ENCODE assay signal across 23 cellular contexts in the genomic region with DNA sequence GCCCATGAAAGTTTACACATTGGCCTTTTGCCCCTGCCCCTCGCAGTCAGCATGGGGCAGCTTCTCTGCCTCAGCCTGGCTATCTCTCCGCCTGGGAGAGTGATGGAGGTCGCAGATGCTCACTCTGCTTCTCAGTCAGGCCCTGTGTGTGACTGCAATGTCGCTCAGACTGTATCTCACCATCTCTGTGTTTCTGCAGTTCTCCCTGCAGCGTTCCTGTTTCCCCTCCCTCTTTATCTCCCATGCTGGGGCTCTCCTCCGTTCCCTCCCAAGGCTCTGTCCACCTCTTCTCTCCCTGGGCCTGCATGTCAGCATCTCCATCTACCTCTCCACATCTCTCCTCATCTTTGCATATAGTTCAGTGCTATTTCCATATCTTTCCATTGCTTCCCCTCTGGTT. TPM values are rescaled to one million over a fixed set of nuclear protein-coding genes. Genes with fewer than 3 reads are reported as not detected.
DNase-seq lines count a peak whose midpoint lies in the region; ATAC-seq, FAIRE-seq and TF ChIP-seq lines count a peak whose summit lies in the region.
"Had no signal": no experiment of that assay in that cellular context is flagged by ENCODE, and none has a peak within 500 bp of the region (broad histone marks: within the 10 kb centered on the region; RNA-seq: fewer than 3 reads in every experiment).

No MANE protein-coding gene starts in this region.

- no peaks in the 10 kb centered on the region for H3K27me3 ChIP-seq in BLaER1
- peaks cover 11 to 49% of the 10 kb centered on the region in 2 experiments for H3K27me3 ChIP-seq in K562 (ENCODE audit: control insufficient read depth in 2 of 2, insufficient read depth in 2 of 2, low read length in 2 of 2)
- no peaks in the 10 kb centered on the region for H3K27me3 ChIP-seq in sigmoid colon
- no peaks in the 10 kb centered on the region for H3K27me3 ChIP-seq in Karpas-422 (ENCODE audit: low read length)
- H3K27me3 ChIP-seq: BE2C had no signal

- H3K9me3 Mint-ChIP-seq in glutamatergic neuron (ENCODE audit: unreplicated experiment), result peaks cover 7% of the 10 kb centered on the region
- H3K9me3 Mint-ChIP-seq: CD8-positive, alpha-beta T cell had no signal

- no peaks in the 10 kb centered on the region for H3K36me3 Mint-ChIP-seq in glutamatergic neuron (ENCODE audit: unreplicated experiment)
- H3K36me3 Mint-ChIP-seq: CD8-positive, alpha-beta T cell had no signal

- intact Hi-C loops in K562 (cut with micrococcal nuclease), result no loop called here
- intact Hi-C loops in sigmoid colon (cut with DNase I), result no loop called here

- WGBS in K562 (ENCODE audit: insufficient coverage, low coverage, missing lambda C conversion rate), result 2% methylated on average over 6 of the region's 6 CpGs
- 92 to 93% methylated on average over 6 of the region's 6 CpGs for WGBS in sigmoid colon, 2 donors

- no peak for TF ChIP-seq EP300 in K562 (IDR thresholded peaks at IDR 0.05; ENCODE audit: low read length)
- TF ChIP-seq EP300 in sigmoid colon (IDR thresholded peaks at IDR 0.05), result no peak

- no TSS peak for BruUV-seq in K562 (replicated peaks; lab: Mats Ljungman, UMichigan)

- no peak for ATAC-seq in K562
- ATAC-seq: A549; CD8-positive, alpha-beta T cell had no signal

- H2AFZ ChIP-seq in K562 (ENCODE audit: low read depth, low read length), result no peak overlapping the region
- H2AFZ ChIP-seq in Karpas-422 (ENCODE audit: low read length), result no peak overlapping the region

- H3K9ac ChIP-seq in BLaER1 (no peak overlapping the region), K562 (ENCODE audit: insufficient read depth in 1 of 2, low read depth in 2 of 2, low read length in 2 of 2) (peak overlapping the region in 1 of 2 experiments; percentile 57; a peak in 1 of 4 replicates), Karpas-422 (ENCODE audit: low read length) (no peak overlapping the region)

- H4K20me1 ChIP-seq in BLaER1, result no peaks in the 10 kb centered on the region
- peaks cover 5% of the 10 kb centered on the region for H4K20me1 ChIP-seq in K562 (replicated peaks; ENCODE audit: control insufficient read depth, insufficient read depth, low read length)
- H4K20me1 ChIP-seq in Karpas-422 (ENCODE audit: insufficient read depth, low read depth, low read length), result 0 out of 2 replicates have a peak, but pooled peaks cover 5% of the 10 kb centered on the region

- in situ Hi-C loops in K562 (cut with MboI), result no loop called here

- H3K27ac ChIP-seq in BLaER1 (peak overlapping the region; percentile 22; the same call in 1 of the 2 replicates), K562 (ENCODE audit: extremely low read depth, low read depth, low read length) (no peak overlapping the region), sigmoid colon (peak overlapping the region in 3 of 4 donors; percentile 76 to 78 (median 76)), coronary artery (no peak overlapping the region), Karpas-422 (ENCODE audit: low read length) (no peak overlapping the region)
- H3K27ac ChIP-seq: A549 had no signal

- TF ChIP-seq POLR2A in K562 (conservative IDR thresholded peaks at IDR 0.05) (no peak), sigmoid colon (IDR thresholded peaks at IDR 0.05) (no peak)

- CTCF ChIA-PET in K562 (lab: Yijun Ruan, JAX; ENCODE audit: low intra/inter-chr PET ratio), result no interaction called here

- H3K79me2 ChIP-seq in K562 (ENCODE audit: control insufficient read depth, insufficient read depth, low read length) (no peaks in the 10 kb centered on the region), Karpas-422 (ENCODE audit: low read length) (no peaks in the 10 kb centered on the region)

- H3K27me3 Mint-ChIP-seq in glutamatergic neuron (ENCODE audit: unreplicated experiment), result peaks cover 21% of the 10 kb centered on the region

- peak overlapping the region; percentile 1 for H3K4me3 Mint-ChIP-seq in glutamatergic neuron (ENCODE audit: unreplicated experiment)
- H3K4me3 Mint-ChIP-seq: CD8-positive, alpha-beta T cell had no signal

- H3K9me2 ChIP-seq in Karpas-422 (replicated peaks; ENCODE audit: insufficient read depth, low read length), result no peaks in the 10 kb centered on the region

- no peak overlapping the region for H3K4me2 ChIP-seq in BLaER1
- H3K4me2 ChIP-seq in K562 (ENCODE audit: insufficient read depth, low read length), result no peak overlapping the region
- no peak overlapping the region for H3K4me2 ChIP-seq in Karpas-422 (ENCODE audit: low read depth, low read length, poor library complexity, severe bottlenecking)
- H3K4me2 ChIP-seq: A549 had no signal

- no peaks in the 10 kb centered on the region for H3K9me1 ChIP-seq in K562 (ENCODE audit: control insufficient read depth, insufficient read depth, low read length)

- TF ChIP-seq CTCF in K562 (IDR thresholded peaks at IDR 0.05 in 2 of 3, conservative IDR thresholded peaks at IDR 0.05 in 1 of 3; ENCODE audit: insufficient read depth in 2 of 3, low read depth in 1 of 3, low read length in 3 of 3) (no peak), glutamatergic neuron (IDR thresholded peaks at IDR 0.05; ENCODE audit: partially characterized antibody, unreplicated experiment) (no peak), sigmoid colon (IDR thresholded peaks at IDR 0.05) (no peak), coronary artery (IDR thresholded peaks at IDR 0.05) (no peak)

- H3K4me1 ChIP-seq in BLaER1 (peaks cover 78% of the 10 kb centered on the region), K562 (replicated peaks in 1 of 2; ENCODE audit: control insufficient read depth in 2 of 2, insufficient read depth in 2 of 2, low read length in 2 of 2) (peaks cover 6 to 12% of the 10 kb centered on the region in 2 experiments; a peak in 4 of 5 replicates), sigmoid colon (peaks cover 0 to 18% (median 14%) of the 10 kb centered on the region in 4 donors), Karpas-422 (ENCODE audit: low read length) (peaks cover 9% of the 10 kb centered on the region)
- H3K4me1 ChIP-seq: A549, BE2C had no signal

- no peak overlapping the region for H3K4me3 ChIP-seq in BLaER1
- no peak overlapping the region for H3K4me3 ChIP-seq in K562
- peak overlapping the region in 1 of 4 donors; percentile 13 for H3K4me3 ChIP-seq in sigmoid colon
- H3K4me3 ChIP-seq in coronary artery, result no peak overlapping the region
- H3K4me3 ChIP-seq in Karpas-422 (ENCODE audit: low read length), result no peak overlapping the region
- H3K4me3 ChIP-seq: A549 had no signal

- TF ChIP-seq RAD21 in K562 (CRISPR knock-in tag; conservative IDR thresholded peaks at IDR 0.05 in 1 of 2, IDR thresholded peaks at IDR 0.05 in 1 of 2), result no peak

- no peak overlapping the region for H3K27ac Mint-ChIP-seq in glutamatergic neuron (ENCODE audit: unreplicated experiment)
- H3K27ac Mint-ChIP-seq: CD8-positive, alpha-beta T cell had no signal

- DNase-seq in K562 (ENCODE audit: extremely low read depth in 1 of 4, low spot score in 3 of 4) (no peak), glutamatergic neuron (no peak), sigmoid colon (no peak), coronary artery (ENCODE audit: low spot score) (no peak), Karpas-422 (no peak), NCI-H2107 (lab: John Stamatoyannopoulos, UW) (no peak)
- DNase-seq in activated CD4-positive, alpha-beta T cell treated with anti-CD3 and anti-CD28 coated beads, Interleukin-2, amount 50 U/mL, for 4 hours, result no peak
- DNase-seq: 8988T; ACHN; AML-193; BE2C; C1 segment of cervical spinal cord; Caco-2; CD8-positive, alpha-beta T cell; DMS153; DND-41; GOT3; H7; HCEC 1CT had no signal

- peaks cover 28% of the 10 kb centered on the region for H3K4me1 Mint-ChIP-seq in glutamatergic neuron (ENCODE audit: low read depth, unreplicated experiment)

- H3K36me3 ChIP-seq in BLaER1 (no peaks in the 10 kb centered on the region), K562 (ENCODE audit: control insufficient read depth, insufficient read depth, low read length) (no peaks in the 10 kb centered on the region), sigmoid colon (peaks cover 0 to 16% (median 0%) of the 10 kb centered on the region in 4 donors), Karpas-422 (ENCODE audit: insufficient read depth, low read length) (no peaks in the 10 kb centered on the region)
- H3K36me3 ChIP-seq: BE2C had no signal

- H3K9me3 ChIP-seq in BLaER1 (no peaks in the 10 kb centered on the region), K562 (replicated peaks; ENCODE audit: control insufficient read depth, insufficient read depth, low read depth, low read length) (no peaks in the 10 kb centered on the region), sigmoid colon (no peaks in the 10 kb centered on the region), Karpas-422 (ENCODE audit: low read length) (no peaks in the 10 kb centered on the region)
- H3K9me3 ChIP-seq: A549, BE2C, Caco-2 had no signal

- POLR2A ChIA-PET in K562 (lab: Yijun Ruan, JAX), result no interaction called here

- FAIRE-seq in K562 (lab: Jason Lieb, UNC), result no peak
- FAIRE-seq: A549, G401.6, GM12892 had no signal

RNA-seq across cellular contexts. Expression of a gene that starts 38.1 kb away (rescaled TPM):
- not detected in 2 replicates for total RNA-seq in K562 (2011; cell fraction: chromatin; rRNA removed; ENCODE audit: low replicate concordance)
- not detected in 2 replicates for total RNA-seq in K562 (2011; cell fraction: nucleolus; rRNA removed)
- total RNA-seq in K562 (2011; cell fraction: nucleoplasm; rRNA removed), result not detected in 2 replicates
- total RNA-seq in K562 (2014; rRNA removed) (not detected in 2 replicates), K562 (2014; rRNA removed; fragmentation: Illumina TruSeq; extraction: Trizol) (not detected in 2 replicates), K562 (2015; rRNA removed; fragmentation: Illumina TruSeq; extraction: Trizol) (not detected in 2 replicates), K562 (2021) (not detected in 2 replicates), glutamatergic neuron (ENCODE audit: unreplicated experiment) (not detected), sigmoid colon (not detected)
- polyA plus RNA-seq in K562 (2011; rRNA removed) (not detected in 2 replicates), K562 (2014; fragmentation: Illumina TruSeq; extraction: Trizol) (not detected in 2 replicates), K562 (2014; fragmentation: Nextera tagmentation; extraction: Ambion mirVana) (not detected), K562 (2014; rRNA removed) (not detected in 2 replicates), sigmoid colon (not detected)
- polyA plus RNA-seq in K562 (2011; cell fraction: cytosol; rRNA removed), result not detected in 2 replicates
- polyA plus RNA-seq in K562 (2011; cell fraction: nucleus; rRNA removed), result not detected in 2 replicates
- not detected in 2 replicates for polyA plus RNA-seq in K562 (2012)
- not detected in 2 replicates for polyA minus RNA-seq in K562 (2011; rRNA and poly(A)+ RNA removed)
- not detected in 2 replicates for polyA minus RNA-seq in K562 (2011; cell fraction: cytosol; rRNA and poly(A)+ RNA removed)
- not detected in 2 replicates for polyA minus RNA-seq in K562 (2011; cell fraction: nucleus; rRNA and poly(A)+ RNA removed)
- not detected in 2 replicates for total RNA-seq in Karpas-422 (2014; rRNA removed; shearing (Covaris generic); ENCODE audit: low replicate concordance)
- total RNA-seq: Caco-2; CD8-positive, alpha-beta T cell; H7 had no signal
- polyA plus RNA-seq: A549 had no signal

Comparison
In these comparisons a context has a peak if more than half of its experiments do, and no peak if none do; other contexts are left out.
1. H3K27ac ChIP-seq: peak in BLaER1 (single experiment) and sigmoid colon (3 of 4); none in K562 (single experiment), coronary artery (0 of 2) and Karpas-422 (single experiment).